8 cellular contexts compared by ENCODE assay signal in the genomic region with DNA sequence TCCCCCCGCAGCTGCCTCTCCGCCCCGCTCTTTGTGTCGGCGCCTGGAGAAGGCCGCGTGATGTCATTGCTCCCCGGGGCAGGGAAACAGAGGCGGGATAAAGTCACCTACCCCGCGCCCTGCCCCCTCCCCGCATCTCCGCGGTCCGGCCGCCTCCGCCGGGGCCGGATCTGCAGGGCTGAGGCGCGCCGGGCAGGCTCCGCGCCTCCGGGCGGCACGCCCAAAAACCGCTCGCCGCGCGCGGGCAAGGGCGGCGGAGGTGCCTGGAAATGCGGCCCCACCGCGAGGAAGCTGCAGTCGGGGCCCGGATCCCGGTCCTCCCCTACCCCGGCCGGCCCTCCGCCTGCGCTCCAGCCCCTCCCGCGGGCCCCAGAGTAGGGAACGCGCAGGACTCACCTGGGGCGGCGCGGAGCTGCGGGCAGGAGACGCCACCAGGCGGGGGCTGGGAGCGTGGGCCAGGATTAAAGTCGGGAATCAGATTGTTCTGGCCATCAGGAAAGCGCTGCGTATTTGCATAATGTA. TPM values are rescaled to one million over a fixed set of nuclear protein-coding genes. Genes with fewer than 3 reads are reported as not detected.
DNase-seq lines count a peak whose midpoint lies in the region; ATAC-seq, FAIRE-seq and TF ChIP-seq lines count a peak whose summit lies in the region.

A gene (minus strand): TSS at position 55 of the 522 bp plus-strand sequence. CDS start 302 bp downstream, outside the sequence.

- no peaks in the 10 kb centered on the region for H3K4me1 ChIP-seq in CD8-positive, alpha-beta memory T cell (ENCODE audit: insufficient read depth, low read length)
- H3K4me1 ChIP-seq in ectodermal cell (ENCODE audit: control insufficient read depth, insufficient read depth, low read length), result no peaks in the 10 kb centered on the region
- no peaks in the 10 kb centered on the region for H3K4me1 ChIP-seq in thymus (ENCODE audit: control insufficient read depth, insufficient read depth, low read length)

- 0% methylated on average over 59 of the region's 59 CpGs for WGBS in ectodermal cell, 2 experiments
- WGBS in thymus, result under 1% methylated on average over 59 of the region's 59 CpGs

- no peaks in the 10 kb centered on the region for H3K9me3 ChIP-seq in CD8-positive, alpha-beta memory T cell (ENCODE audit: low read length)
- H3K9me3 ChIP-seq in ectodermal cell (ENCODE audit: control insufficient read depth, low read length) (no peaks in the 10 kb centered on the region), thymus (ENCODE audit: control insufficient read depth) (no peaks in the 10 kb centered on the region)
- no peaks in the 10 kb centered on the region for H3K9me3 ChIP-seq in CD4-positive, alpha-beta T cell (ENCODE audit: control insufficient read depth, low read length)

- H3K4me3 Mint-ChIP-seq in CD8-positive, alpha-beta memory T cell, result peak within 1 kb of the TSS in 6 of 7 donors; percentile 23 to 75 (median 43)
- no peak within 1 kb of the TSS for H3K4me3 Mint-ChIP-seq in CD4-positive, alpha-beta T cell

- no peak within 1 kb of the TSS for H3K4me3 ChIP-seq in CD8-positive, alpha-beta memory T cell (ENCODE audit: low read length)
- H3K4me3 ChIP-seq in ectodermal cell (ENCODE audit: insufficient read depth, low read depth, low read length), result peak within 1 kb of the TSS; percentile 51
- peak within 1 kb of the TSS; percentile 40 for H3K4me3 ChIP-seq in thymus (ENCODE audit: low read length)

- H3K36me3 Mint-ChIP-seq in CD8-positive, alpha-beta memory T cell, result no peaks in the 10 kb centered on the region
- H3K36me3 Mint-ChIP-seq in CD4-positive, alpha-beta T cell (ENCODE audit: low read depth), result no peaks in the 10 kb centered on the region

- no peak for TF ChIP-seq CTCF in CD4-positive, alpha-beta T cell (IDR thresholded peaks at IDR 0.05)

- ATAC-seq in CD4-positive, alpha-beta T cell (ENCODE audit: poor library complexity), result no peak

- H3K9me3 Mint-ChIP-seq in CD8-positive, alpha-beta memory T cell, result no peaks in the 10 kb centered on the region
- no peaks in the 10 kb centered on the region for H3K9me3 Mint-ChIP-seq in CD4-positive, alpha-beta T cell

- intact Hi-C loops in CD4-positive, alpha-beta T cell (cut with DNase I, micrococcal nuclease), result no loop called here

- H3K27me3 ChIP-seq in CD8-positive, alpha-beta memory T cell (ENCODE audit: insufficient read depth, low read length, poor library complexity, severe bottlenecking), result peaks cover 12% of the 10 kb centered on the region
- peaks cover 13% of the 10 kb centered on the region for H3K27me3 ChIP-seq in ectodermal cell (ENCODE audit: control insufficient read depth, insufficient read depth, low read length, poor library complexity, severe bottlenecking)
- peaks cover 38% of the 10 kb centered on the region for H3K27me3 ChIP-seq in thymus (ENCODE audit: control insufficient read depth, insufficient read depth)
- H3K27me3 ChIP-seq in CD4-positive, alpha-beta T cell (ENCODE audit: control insufficient read depth, insufficient read depth, low read length), result peaks cover 51% of the 10 kb centered on the region

- DNase-seq in CD8-positive, alpha-beta memory T cell, result no peak
- DNase-seq in GM19239 (ENCODE audit: insufficient read length, low spot score) (peak; percentile 40), HT-29 (ENCODE audit: low spot score) (peak; percentile 23), SHP77 (lab: John Stamatoyannopoulos, UW) (peak; percentile 57 to 73), lung microvascular endothelial cell (ENCODE audit: low read depth in 2 of 2) (peak; percentile 7 to 57)
- no peak for DNase-seq in CD4-positive, alpha-beta T cell

- no peak within 1 kb of the TSS for H3K27ac ChIP-seq in CD8-positive, alpha-beta memory T cell (ENCODE audit: low read depth, low read length)
- H3K27ac ChIP-seq in ectodermal cell (ENCODE audit: insufficient read depth, low read depth, low read length, poor library complexity, severe bottlenecking) (no peak within 1 kb of the TSS), thymus (ENCODE audit: low read depth) (peak within 1 kb of the TSS; percentile 42)
- no peak within 1 kb of the TSS for H3K27ac ChIP-seq in CD4-positive, alpha-beta T cell (ENCODE audit: low read depth, low read length)

- FAIRE-seq in GM19239 (lab: Jason Lieb, UNC), result no peak

- CTCF ChIA-PET in CD8-positive, alpha-beta memory T cell (lab: Charles Lee), result no interaction called here
- CTCF ChIA-PET in CD4-positive, alpha-beta T cell (lab: Charles Lee), result no interaction called here

- H3K4me1 Mint-ChIP-seq in CD8-positive, alpha-beta memory T cell, result peaks cover 0 to 7% (median 4%) of the 10 kb centered on the region in 3 donors
- peaks cover 5% of the 10 kb centered on the region for H3K4me1 Mint-ChIP-seq in CD4-positive, alpha-beta T cell (ENCODE audit: low read depth)

- H3K27me3 Mint-ChIP-seq in CD8-positive, alpha-beta memory T cell, result peaks cover 38 to 67% of the 10 kb centered on the region in 2 donors
- H3K27me3 Mint-ChIP-seq in CD4-positive, alpha-beta T cell, result peaks cover 81% of the 10 kb centered on the region

- POLR2A ChIA-PET in CD8-positive, alpha-beta memory T cell (lab: Charles Lee), result no interaction called here
- POLR2A ChIA-PET in CD4-positive, alpha-beta T cell (lab: Charles Lee), result no interaction called here

- H3K36me3 ChIP-seq in CD8-positive, alpha-beta memory T cell (ENCODE audit: insufficient read depth, low read length), result no peaks in the 10 kb centered on the region
- no peaks in the 10 kb centered on the region for H3K36me3 ChIP-seq in ectodermal cell (ENCODE audit: control insufficient read depth, insufficient read depth, low read length)
- no peaks in the 10 kb centered on the region for H3K36me3 ChIP-seq in thymus (ENCODE audit: control insufficient read depth, insufficient read depth)

- H3K27ac Mint-ChIP-seq in CD8-positive, alpha-beta memory T cell, result no peak within 1 kb of the TSS
- H3K27ac Mint-ChIP-seq in CD4-positive, alpha-beta T cell, result no peak within 1 kb of the TSS

RNA-seq across cellular contexts. Expression of the gene that starts here (rescaled TPM):
- total RNA-seq in CD8-positive, alpha-beta memory T cell, result not detected
- not detected for polyA plus RNA-seq in CD8-positive, alpha-beta memory T cell
- total RNA-seq in HT-29 (2014; rRNA removed; shearing (Covaris generic)), result not detected in 2 replicates
- 23.6 TPM for polyA plus RNA-seq in ectodermal cell (2013, experiment 1 of 4)
- polyA plus RNA-seq in ectodermal cell (2013, experiment 2 of 4), result 26.1 TPM
- 18.4 TPM for polyA plus RNA-seq in ectodermal cell (2013, experiment 3 of 4)
- polyA plus RNA-seq in ectodermal cell (2013, experiment 4 of 4), result 18.6 TPM
- 0.20 and 1.3 TPM in 2 replicates for total RNA-seq in lung microvascular endothelial cell
- polyA plus RNA-seq in thymus, result 11.7 TPM
- total RNA-seq in CD4-positive, alpha-beta T cell, result not detected

Comparison
In these comparisons a context has a peak if more than half of its experiments do, and no peak if none do; other contexts are left out.
1. RNA of the gene that starts here (polyA plus RNA-seq): 11.7 TPM in thymus (single experiment); not detected in CD8-positive, alpha-beta memory T cell (single experiment); every median in the first group is over 10 times any median in the second.
2. Peak in DNase-seq in HT-29; RNA of the gene not detected or under 1 TPM.
3. DNase-seq: peak in GM19239 (single experiment), SHP77 (2 of 2) and lung microvascular endothelial cell (2 of 2); none in CD8-positive, alpha-beta memory T cell (0 of 5) and CD4-positive, alpha-beta T cell (0 of 10).